Comparison of ENCODE assay signal across 19 cellular contexts in the genomic region with DNA sequence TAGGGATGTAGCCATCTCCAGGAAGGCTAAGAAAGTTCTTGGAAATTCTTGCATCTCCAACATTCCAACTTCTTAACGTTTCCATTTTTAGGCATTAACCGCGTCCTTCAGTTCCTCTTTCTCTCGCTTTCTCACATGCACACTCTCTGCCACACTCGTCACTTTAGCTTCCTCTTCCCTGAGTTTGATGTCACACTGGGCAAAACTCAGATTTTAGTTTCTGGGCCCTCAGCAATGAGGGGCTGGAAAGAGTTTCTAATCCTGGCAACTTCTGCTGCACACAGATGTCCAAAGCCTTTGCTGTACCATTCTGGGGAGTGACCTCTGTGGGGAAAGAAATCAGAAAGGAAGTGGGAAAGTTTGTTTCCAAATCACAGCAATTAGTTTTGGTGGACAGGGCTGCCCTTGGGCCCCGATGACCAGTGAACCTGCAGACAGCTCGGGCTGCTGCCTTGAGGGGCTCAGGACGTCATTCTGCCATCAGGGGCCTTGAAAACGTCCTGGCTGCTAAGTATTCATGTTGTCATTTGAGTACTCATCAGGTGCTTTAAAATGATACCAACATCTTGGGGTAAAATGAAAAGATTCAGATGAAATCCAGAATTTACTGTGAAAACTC.
DNase-seq lines count a peak whose midpoint lies in the region; ATAC-seq, FAIRE-seq and TF ChIP-seq lines count a peak whose summit lies in the region.
"Had no signal": no experiment of that assay in that cellular context is flagged by ENCODE, and none has a peak within 500 bp of the region (broad histone marks: within the 10 kb centered on the region; RNA-seq: fewer than 3 reads in every experiment).

No MANE protein-coding gene starts in this region.

- DNase-seq in NOMO-1 (lab: John Stamatoyannopoulos, UW; ENCODE audit: unreplicated experiment in 2 of 2) (peak; percentile 39 to 76), esophagus squamous epithelium (lab: John Stamatoyannopoulos, UW) (no peak), pancreas (peak in 1 of 6 donors; percentile 30), NCI-H128 (lab: John Stamatoyannopoulos, UW; ENCODE audit: unreplicated experiment) (no peak), T1000 (lab: John Stamatoyannopoulos, UW) (no peak), A673 (ENCODE audit: low spot score) (no peak)
- DNase-seq: ACHN; activated CD4-positive, alpha-beta T cell treated with anti-CD3 and anti-CD28 coated beads, Interleukin-2, amount 50 U/mL, for 48 hours; Caco-2; central memory CD4-positive, alpha-beta T cell; effector memory CD4-positive, alpha-beta T cell; NCI-H1436; right cardiac atrium; stimulated activated CD8-positive, alpha-beta memory T cell treated with anti-CD3 and anti-CD28 coated beads, Interleukin-4, amount 100 ng/mL, for 48 hours; tibial artery had no signal

- POLR2A ChIA-PET in A673 (lab: Charles Lee; ENCODE audit: low non-redundant PET) = no interaction called here

- no peaks in the 10 kb centered on the region for H4K20me1 ChIP-seq in BLaER1 treated with 17β-estradiol and CSF1 and Interleukin-3, amounts not matched to agents 10 nM and 100 nM

- H3K4me2 ChIP-seq in BLaER1 treated with 17β-estradiol and CSF1 and Interleukin-3, amounts not matched to agents 10 nM and 100 nM = peak overlapping the region in 8 of 11 experiments; percentile 4 to 90 (median 57); a peak in 12 of 22 replicates
- H3K4me2 ChIP-seq: KMS-11 had no signal

- H3K36me3 ChIP-seq in BLaER1 treated with 17β-estradiol and CSF1 and Interleukin-3, amounts not matched to agents 10 nM and 100 nM = no peaks in the 10 kb centered on the region; a peak in 2 of 22 replicates
- peaks cover 4 to 37% (median 5%) of the 10 kb centered on the region in 3 donors for H3K36me3 ChIP-seq in esophagus squamous epithelium
- peaks cover 0 to 60% (median 24%) of the 10 kb centered on the region in 3 donors for H3K36me3 ChIP-seq in pancreas
- peaks cover 56% of the 10 kb centered on the region for H3K36me3 ChIP-seq in A673 (ENCODE audit: insufficient read depth, low read length, poor library complexity, severe bottlenecking)

- no peaks in the 10 kb centered on the region for H3K27me3 ChIP-seq in BLaER1 treated with 17β-estradiol and CSF1 and Interleukin-3, amounts not matched to agents 10 nM and 100 nM
- H3K27me3 ChIP-seq in esophagus squamous epithelium (no peaks in the 10 kb centered on the region), pancreas (no peaks in the 10 kb centered on the region), A673 (replicated peaks; ENCODE audit: insufficient read depth, low read depth, low read length, poor library complexity) (no peaks in the 10 kb centered on the region)
- H3K27me3 ChIP-seq: tibial artery had no signal

- H3K27ac ChIP-seq in BLaER1 treated with 17β-estradiol and CSF1 and Interleukin-3, amounts not matched to agents 10 nM and 100 nM = peak overlapping the region in 4 of 11 experiments; percentile 28 to 92 (median 63); a peak in 7 of 22 replicates
- H3K27ac ChIP-seq in esophagus squamous epithelium (peak overlapping the region in 3 of 4 donors; percentile 26 to 62 (median 32)), pancreas (no peak overlapping the region), A673 (ENCODE audit: low read depth, low read length, poor library complexity, severe bottlenecking) (no peak overlapping the region)
- H3K27ac ChIP-seq: HL-60, KMS-11, tibial artery had no signal

- peak overlapping the region in 2 of 11 experiments; percentile 67 to 80; a peak in 3 of 22 replicates for H3K9ac ChIP-seq in BLaER1 treated with 17β-estradiol and CSF1 and Interleukin-3, amounts not matched to agents 10 nM and 100 nM
- H3K9ac ChIP-seq: KMS-11 had no signal

- no peak overlapping the region for H3K4me3 ChIP-seq in BLaER1 treated with 17β-estradiol and CSF1 and Interleukin-3, amounts not matched to agents 10 nM and 100 nM
- H3K4me3 ChIP-seq in esophagus squamous epithelium (no peak overlapping the region), pancreas (no peak overlapping the region), A673 (ENCODE audit: low read depth, low read length, poor library complexity, severe bottlenecking) (no peak overlapping the region)
- H3K4me3 ChIP-seq: tibial artery had no signal

- no TSS peak for BruUV-seq in A673 (replicated peaks; lab: Mats Ljungman, UMichigan)

- H3K9me3 ChIP-seq in BLaER1 treated with 17β-estradiol and CSF1 and Interleukin-3, amounts not matched to agents 10 nM and 100 nM (replicated peaks in 1 of 11) = peaks cover 0 to 8% (median 0%) of the 10 kb centered on the region in 11 experiments; a peak in 1 of 22 replicates
- H3K9me3 ChIP-seq in esophagus squamous epithelium = no peaks in the 10 kb centered on the region
- no peaks in the 10 kb centered on the region for H3K9me3 ChIP-seq in pancreas
- no peaks in the 10 kb centered on the region for H3K9me3 ChIP-seq in A673 (ENCODE audit: low read depth, low read length, poor library complexity, severe bottlenecking)
- H3K9me3 ChIP-seq: Caco-2, tibial artery had no signal

- no peak for TF ChIP-seq POLR2A in esophagus squamous epithelium (IDR thresholded peaks at IDR 0.05)

- intact Hi-C loops in esophagus squamous epithelium (cut with DNase I) (no loop called here), pancreas (cut with DNase I) (no loop called here), A673 (cut with micrococcal nuclease; ENCODE audit: unreplicated experiment) (no loop called here)

- H3K4me1 ChIP-seq in BLaER1 treated with 17β-estradiol and CSF1 and Interleukin-3, amounts not matched to agents 10 nM and 100 nM = peaks cover 6 to 84% (median 11%) of the 10 kb centered on the region in 10 experiments; a peak in 19 of 20 replicates
- peaks cover 0 to 36% (median 18%) of the 10 kb centered on the region in 3 donors for H3K4me1 ChIP-seq in esophagus squamous epithelium
- no peaks in the 10 kb centered on the region for H3K4me1 ChIP-seq in pancreas
- peaks cover 22% of the 10 kb centered on the region for H3K4me1 ChIP-seq in A673 (ENCODE audit: insufficient read depth, low read length, poor library complexity, severe bottlenecking)

- 48 to 68% methylated on average over 7 of the region's 9 CpGs for WGBS in esophagus squamous epithelium, 2 donors
- 85% methylated on average over 9 of the region's 9 CpGs for WGBS in pancreas, 2 donors

- no peak for FAIRE-seq in pancreas (lab: Jason Lieb, UNC)

- CTCF ChIA-PET in A673 (lab: Charles Lee) = no interaction called here

- peak in 3 of 4 donors; percentile 19 to 78 (median 78) for ATAC-seq in pancreas
- ATAC-seq in GM18517 (IDR thresholded peaks at IDR 0.05; ENCODE audit: unreplicated experiment) = no peak

- TF ChIP-seq CTCF in esophagus squamous epithelium (IDR thresholded peaks at IDR 0.05) (no peak), pancreas (IDR thresholded peaks at IDR 0.05) (no peak), A673 (conservative IDR thresholded peaks at IDR 0.05; ENCODE audit: low read depth, low read length) (no peak)

Comparison
In these comparisons a context has a peak if more than half of its experiments do, and no peak if none do; other contexts are left out.
1. H3K27ac ChIP-seq: peak in esophagus squamous epithelium (3 of 4); none in pancreas (0 of 4) and A673 (single experiment).
2. DNase-seq: peak in NOMO-1 (2 of 2); none in esophagus squamous epithelium (single experiment), NCI-H128 (single experiment), T1000 (single experiment) and A673 (single experiment).